Comparison of ENCODE assay signal across 8 cellular contexts in the genomic region with DNA sequence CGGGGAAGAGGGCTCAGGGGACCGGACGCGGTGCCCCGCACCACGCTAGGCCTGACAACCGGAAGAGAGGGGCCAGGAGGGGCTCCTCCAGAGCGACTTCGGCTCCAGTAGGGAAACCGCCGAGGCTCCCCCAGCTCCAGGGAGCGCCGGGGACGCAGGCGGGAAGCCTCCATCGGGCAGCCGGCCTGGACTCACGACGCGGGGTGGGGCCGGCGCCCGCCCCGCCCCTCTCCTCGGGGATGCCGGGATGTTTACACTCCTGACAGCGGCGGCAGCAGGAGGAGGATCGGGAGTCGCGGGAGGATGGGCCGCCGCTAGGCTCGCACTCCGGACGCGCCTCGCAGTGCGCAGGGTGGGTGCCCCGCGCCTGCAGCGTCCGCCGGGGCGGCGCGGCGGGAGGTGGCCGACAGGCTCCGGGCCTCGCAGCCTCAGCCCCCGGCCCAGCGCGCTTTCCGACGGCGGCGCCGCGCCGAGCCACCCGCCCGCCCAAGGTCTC. TPM values are rescaled to one million over a fixed set of nuclear protein-coding genes. Genes with fewer than 3 reads are reported as not detected.
DNase-seq lines count a peak whose midpoint lies in the region; ATAC-seq, FAIRE-seq and TF ChIP-seq lines count a peak whose summit lies in the region.

A gene (plus strand): TSS at position 254 of the 496 bp plus-strand sequence. CDS start 75,583 bp downstream, outside the sequence.

- peaks cover 0 to 4% (median 0%) of the 10 kb centered on the region in 3 donors for H3K36me3 Mint-ChIP-seq in immature natural killer cell

- H3K4me1 ChIP-seq in small intestine (ENCODE audit: control insufficient read depth in 2 of 2, insufficient read depth in 1 of 2, low read depth in 1 of 2, low read length in 1 of 2) = no peaks in the 10 kb centered on the region

- peak; percentile 87 for DNase-seq in AG08395 (ENCODE audit: low spot score)
- peak; percentile 81 for DNase-seq in NCI-H2196 (lab: John Stamatoyannopoulos, UW; ENCODE audit: unreplicated experiment)
- peak; percentile 57 for DNase-seq in central memory CD4-positive, alpha-beta T cell
- peak; percentile 62 to 64 (median 63) for DNase-seq in immature natural killer cell
- DNase-seq in small intestine = peak; percentile 88

- peak within 1 kb of the TSS; percentile 94 to 99 for H3K4me3 ChIP-seq in small intestine (ENCODE audit: low read depth in 1 of 2, low read length in 2 of 2)

- peak within 1 kb of the TSS; percentile 95 for H3K27ac ChIP-seq in VCaP
- H3K27ac ChIP-seq in small intestine (ENCODE audit: low read depth in 1 of 2, low read length in 1 of 2) = peak within 1 kb of the TSS; percentile 96 to 98

- WGBS in small intestine, 3 donors = 0 to 2% (median 0%) methylated on average over 38 to 63 of the region's 63 CpGs

- no peaks in the 10 kb centered on the region for H3K27me3 ChIP-seq in small intestine (ENCODE audit: control insufficient read depth in 2 of 2, insufficient read depth in 2 of 2, low read length in 2 of 2)

- H3K36me3 ChIP-seq in small intestine (ENCODE audit: control insufficient read depth in 2 of 2, insufficient read depth in 2 of 2, low read length in 2 of 2) = no peaks in the 10 kb centered on the region

- ATAC-seq in GM18870 (IDR thresholded peaks at IDR 0.05; ENCODE audit: unreplicated experiment) = peak; percentile 33
- peak; percentile 40 for ATAC-seq in HG03103 (IDR thresholded peaks at IDR 0.05; ENCODE audit: low read depth, unreplicated experiment)

- H3K4me3 Mint-ChIP-seq in immature natural killer cell = peak within 1 kb of the TSS; percentile 98 to 100 (median 99)

- H3K9me3 ChIP-seq in small intestine (ENCODE audit: control insufficient read depth, low read depth) = no peaks in the 10 kb centered on the region

- no peak for TF ChIP-seq CTCF in VCaP (conservative IDR thresholded peaks at IDR 0.05)

- H3K4me1 Mint-ChIP-seq in immature natural killer cell = peaks cover 36 to 53% of the 10 kb centered on the region in 2 donors

- peak within 1 kb of the TSS; percentile 95 to 100 (median 99) for H3K27ac Mint-ChIP-seq in immature natural killer cell

- peaks cover 0 to 15% (median 9%) of the 10 kb centered on the region in 3 donors for H3K27me3 Mint-ChIP-seq in immature natural killer cell (ENCODE audit: low read depth in 3 of 3)

- H3K9me3 Mint-ChIP-seq in immature natural killer cell = no peaks in the 10 kb centered on the region

- no peak for FAIRE-seq in small intestine (lab: Jason Lieb, UNC)

RNA-seq across cellular contexts. Expression of the gene that starts here (rescaled TPM):
- polyA plus RNA-seq in immature natural killer cell (10 to 100 TPM; 42.7 to 47.4 (median 47.3) TPM), small intestine (10 to 100 TPM; 14.9 to 29.1 (median 25.4) TPM)

Comparison
In these comparisons a context has a peak if more than half of its experiments do, and no peak if none do; other contexts are left out.
1. Peak in every context shown above with its lines: DNase-seq, ATAC-seq, H3K4me3 ChIP-seq and H3K27ac ChIP-seq.